8 cellular contexts compared by ENCODE assay signal in the genomic region with DNA sequence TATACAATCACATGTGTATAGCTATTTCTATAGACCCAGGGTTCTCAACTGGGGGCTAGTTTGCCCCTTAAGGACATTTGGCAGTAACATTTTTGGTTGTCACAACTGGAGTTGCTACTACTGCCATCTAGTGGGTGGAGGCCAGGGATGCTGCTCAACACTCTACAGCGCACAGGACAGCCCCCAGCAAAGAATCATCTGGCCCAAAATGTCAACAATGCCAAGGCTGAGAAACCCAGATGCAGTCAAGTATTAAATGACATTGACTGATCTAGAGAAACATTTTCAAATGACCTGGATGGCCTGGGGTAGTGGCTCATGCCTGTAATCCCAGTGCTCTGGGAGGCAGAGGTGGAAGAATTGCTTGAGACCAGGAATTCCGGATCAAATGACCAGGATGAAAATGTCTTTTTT. TPM values are rescaled to one million over a fixed set of nuclear protein-coding genes. Genes with fewer than 3 reads are reported as not detected.
A peak's percentile ranks its signal among the peaks of the same experiment; 100 is the strongest.
DNase-seq lines count a peak whose midpoint lies in the region; ATAC-seq and TF ChIP-seq lines count a peak whose summit lies in the region.

No MANE protein-coding gene starts in this region.

- H3K27me3 ChIP-seq in smooth muscle cell (ENCODE audit: low read depth) = no peaks in the 10 kb centered on the region

- DNase-seq in NCI-H524 (lab: John Stamatoyannopoulos, UW) (peak; percentile 13 to 78), NCI-H524 treated with DMSO at 0.1 percent for 48 hours (lab: John Stamatoyannopoulos, UW) (no peak), NOMO-1 treated with dmso at 0.1 percent for 144 hours (lab: John Stamatoyannopoulos, UW; ENCODE audit: unreplicated experiment) (peak; percentile 32), fibroblast of mammary gland (ENCODE audit: low read depth) (peak; percentile 46), smooth muscle cell (lab: John Stamatoyannopoulos, UW; ENCODE audit: unreplicated experiment) (no peak), epidermal melanocyte (ENCODE audit: insufficient read length, low spot score) (no peak)
- DNase-seq in activated CD8-positive, alpha-beta memory T cell treated with anti-CD3 and anti-CD28 coated beads, Interleukin-2, amount 50 U/mL, for 48 hours = peak; percentile 78

- H4K20me1 ChIP-seq in smooth muscle cell (ENCODE audit: low read depth) = peaks cover 41% of the 10 kb centered on the region

- H3K36me3 ChIP-seq in smooth muscle cell (ENCODE audit: low read depth) = no peaks in the 10 kb centered on the region

- H3K9ac ChIP-seq in smooth muscle cell (ENCODE audit: low read depth) = no peak overlapping the region

- no peak overlapping the region for H3K27ac ChIP-seq in smooth muscle cell (ENCODE audit: low read depth)

- peaks cover 13% of the 10 kb centered on the region for H3F3A ChIP-seq in smooth muscle cell (ENCODE audit: low read depth)

- peaks cover 82% of the 10 kb centered on the region for H3K79me2 ChIP-seq in smooth muscle cell (ENCODE audit: low read depth)

- TF ChIP-seq CTCF in fibroblast of mammary gland (conservative IDR thresholded peaks at IDR 0.05; ENCODE audit: control insufficient read depth, insufficient read depth, low read depth, low read length) (peak; percentile 52), smooth muscle cell (IDR thresholded peaks at IDR 0.05; ENCODE audit: borderline replicate concordance, insufficient read depth, poor library complexity, severe bottlenecking) (peak; percentile 54)

- ATAC-seq in HG02970 (IDR thresholded peaks at IDR 0.05; ENCODE audit: low FRiP score, unreplicated experiment) = peak; percentile 60

- H3K4me3 ChIP-seq in fibroblast of mammary gland (ENCODE audit: control insufficient read depth, low read depth, low read length) (no peak overlapping the region), smooth muscle cell (no peak overlapping the region)

- peaks cover 11% of the 10 kb centered on the region for H3K4me1 ChIP-seq in smooth muscle cell (ENCODE audit: low read depth)

- H2AFZ ChIP-seq in smooth muscle cell (ENCODE audit: low read depth) = no peak overlapping the region

- no peaks in the 10 kb centered on the region for H3K9me3 ChIP-seq in smooth muscle cell (replicated peaks; ENCODE audit: low read depth)

- no peak overlapping the region for H3K4me2 ChIP-seq in smooth muscle cell

- WGBS in smooth muscle cell (ENCODE audit: low lambda C conversion rate) = 75% methylated on average over 2 of the region's 2 CpGs

RNA-seq across cellular contexts. Expression of a gene that starts 5.8 kb away (rescaled TPM):
- 71.5 and 78.2 TPM in 2 replicates for total RNA-seq in smooth muscle cell
- polyA plus RNA-seq in smooth muscle cell = 43.9 and 48.1 TPM in 2 replicates

RNA-seq across cellular contexts. Expression of a gene that starts 38.6 kb away (rescaled TPM):
- total RNA-seq in smooth muscle cell = 15.2 and 27.1 TPM in 2 replicates
- 16.4 and 17.4 TPM in 2 replicates for polyA plus RNA-seq in smooth muscle cell

RNA-seq across cellular contexts. Expression of a gene that starts 48.7 kb away (rescaled TPM):
- 2.3 and 5.6 TPM in 2 replicates for total RNA-seq in smooth muscle cell
- polyA plus RNA-seq in smooth muscle cell = 2.3 and 3.0 TPM in 2 replicates

Comparison
In these comparisons a context has a peak if more than half of its experiments do, and no peak if none do; other contexts are left out.
1. DNase-seq: peak in NCI-H524 (2 of 2), NOMO-1 treated with dmso at 0.1 percent for 144 hours (single experiment), activated CD8-positive, alpha-beta memory T cell treated with anti-CD3 and anti-CD28 coated beads, Interleukin-2, amount 50 U/mL, for 48 hours (single experiment) and fibroblast of mammary gland (single experiment); none in NCI-H524 treated with DMSO at 0.1 percent for 48 hours (single experiment), smooth muscle cell (single experiment) and epidermal melanocyte (single experiment).